ENCODE assay signal across 1 cellular context in genomic region chr11:66970808-66971442, GRCh38.
TF ChIP-seq lines count a peak whose summit lies in the region.

No MANE protein-coding gene starts in this region.

TF ChIP-seq in SK-N-SH, 30 proteins besides CTCF, POLR2A, EP300 and RAD21 (continued from another document):
- TF ChIP-seq REST (IDR thresholded peaks at IDR 0.05; ENCODE audit: low read depth, low read length), result 0 out of 2 replicates have a peak, but pooled peaks have one; percentile 55
- TF ChIP-seq JUND (IDR thresholded peaks at IDR 0.05), result peak; percentile 95
- no peak for TF ChIP-seq GABPA (IDR thresholded peaks at IDR 0.05; ENCODE audit: low read depth)
- TF ChIP-seq, protein P1, sequence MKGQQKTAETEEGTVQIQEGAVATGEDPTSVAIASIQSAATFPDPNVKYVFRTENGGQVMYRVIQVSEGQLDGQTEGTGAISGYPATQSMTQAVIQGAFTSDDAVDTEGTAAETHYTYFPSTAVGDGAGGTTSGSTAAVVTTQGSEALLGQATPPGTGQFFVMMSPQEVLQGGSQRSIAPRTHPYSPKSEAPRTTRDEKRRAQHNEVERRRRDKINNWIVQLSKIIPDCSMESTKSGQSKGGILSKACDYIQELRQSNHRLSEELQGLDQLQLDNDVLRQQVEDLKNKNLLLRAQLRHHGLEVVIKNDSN (IDR thresholded peaks at IDR 0.05; ENCODE audit: borderline replicate concordance, low read depth), result no peak
- TF ChIP-seq TEAD4 (IDR thresholded peaks at IDR 0.05; ENCODE audit: borderline replicate concordance, insufficient read depth), result 0 out of 2 replicates have a peak, but pooled peaks have one; percentile 64
- no peak for TF ChIP-seq GATA2 (CRISPR knock-in tag; IDR thresholded peaks at IDR 0.05)
- TF ChIP-seq RFX5 (IDR thresholded peaks at IDR 0.05; ENCODE audit: low read length), result no peak
- TF ChIP-seq EZH2phosphoT487 (IDR thresholded peaks at IDR 0.05; ENCODE audit: borderline replicate concordance, low read depth), result no peak
- peak; percentile 84; the same call in 1 of the 2 replicates for TF ChIP-seq RXRA (IDR thresholded peaks at IDR 0.05; ENCODE audit: borderline replicate concordance, low read depth)
- no peak for TF ChIP-seq RCOR1 (IDR thresholded peaks at IDR 0.05; ENCODE audit: low read length)
- no peak for TF ChIP-seq MXI1 (IDR thresholded peaks at IDR 0.05; ENCODE audit: low read depth, low read length)
- no peak for TF ChIP-seq FOXM1 (IDR thresholded peaks at IDR 0.05; ENCODE audit: low read depth)
- TF ChIP-seq, protein P2, sequence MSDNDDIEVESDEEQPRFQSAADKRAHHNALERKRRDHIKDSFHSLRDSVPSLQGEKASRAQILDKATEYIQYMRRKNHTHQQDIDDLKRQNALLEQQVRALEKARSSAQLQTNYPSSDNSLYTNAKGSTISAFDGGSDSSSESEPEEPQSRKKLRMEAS (IDR thresholded peaks at IDR 0.05; ENCODE audit: low read depth), result peak; percentile 45; the same call in 1 of the 2 replicates
- TF ChIP-seq SIN3A (IDR thresholded peaks at IDR 0.05; ENCODE audit: borderline replicate concordance, low read depth, low read length), result peak; percentile 51; the same call in 1 of the 2 replicates
- TF ChIP-seq FOSL2 (IDR thresholded peaks at IDR 0.05; ENCODE audit: borderline replicate concordance, low read depth), result peak; percentile 99
- TF ChIP-seq NRF1 (IDR thresholded peaks at IDR 0.05; ENCODE audit: low read depth, low read length), result no peak
- no peak for TF ChIP-seq MEF2A (IDR thresholded peaks at IDR 0.05; ENCODE audit: borderline replicate concordance, low read depth)
- TF ChIP-seq NFIC (IDR thresholded peaks at IDR 0.05; ENCODE audit: borderline replicate concordance), result peak; percentile 92
